15 cellular contexts compared by ENCODE assay signal in the genomic region with DNA sequence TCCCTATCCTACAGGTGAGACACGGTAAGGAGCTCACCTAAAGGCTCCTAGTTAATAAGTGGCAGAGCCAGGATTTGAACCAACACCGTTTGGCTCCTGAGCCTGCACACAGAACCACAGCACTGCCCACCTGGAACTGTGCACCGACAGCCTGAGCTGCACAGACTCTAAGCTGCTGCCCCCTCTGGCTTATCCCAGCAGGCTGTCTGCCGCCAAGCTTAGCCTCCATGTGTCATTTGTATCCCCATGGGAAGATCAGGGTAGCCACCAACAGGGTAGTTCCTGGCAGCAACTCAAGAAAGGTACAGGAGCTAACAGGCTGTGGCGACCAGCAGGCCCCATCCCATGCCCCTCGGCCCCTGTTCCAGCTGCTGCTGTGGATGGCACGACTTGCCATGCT.
"Had no signal": no experiment of that assay in that cellular context is flagged by ENCODE, and none has a peak within 500 bp of the region (broad histone marks: within the 10 kb centered on the region; RNA-seq: fewer than 3 reads in every experiment).

No MANE protein-coding gene starts in this region.

- H3K27me3 ChIP-seq: adrenal gland, foreskin keratinocyte, tibial artery, vagina had no signal

- H3K27ac Mint-ChIP-seq: activated CD4-positive, alpha-beta memory T cell treated with anti-CD3 and anti-CD28 coated beads, Interleukin-2, amount 10 ng/mL, durations not matched to agents 7 days and 5 days; immature natural killer cell; mesothelial cell of epicardium; T-helper 17 cell had no signal

- H3K4me1 Mint-ChIP-seq: T-helper 17 cell had no signal

- H3K27me3 Mint-ChIP-seq: activated CD4-positive, alpha-beta memory T cell treated with anti-CD3 and anti-CD28 coated beads, Interleukin-2, amount 10 ng/mL, durations not matched to agents 7 days and 5 days had no signal

- H3K9me3 Mint-ChIP-seq: activated T-cell treated with anti-CD3 and anti-CD28 coated beads, Interleukin-2, amount 50 U/mL, for 4 hours; mesothelial cell of epicardium had no signal

- DNase-seq: activated CD4-positive, alpha-beta memory T cell treated with anti-CD3 and anti-CD28 coated beads, Interleukin-2, amount 10 ng/mL, durations not matched to agents 7 days and 5 days; activated CD4-positive, alpha-beta T cell treated with anti-CD3 and anti-CD28 coated beads for 4 hours; activated effector memory CD4-positive, alpha-beta T cell treated with Interleukin-2 at 50 U/mL for 16 hours; activated naive CD4-positive, alpha-beta T cell treated with anti-CD3 and anti-CD28 coated beads, Interleukin-2, amount 50 U/mL, for 16 hours; activated T-cell treated with anti-CD3 and anti-CD28 coated beads, Interleukin-2, amount 50 U/mL, for 4 hours; adrenal gland; caudate nucleus; foreskin keratinocyte; immature natural killer cell; lower lobe of right lung; T-helper 17 cell; tibial artery had no signal

- H3K9me3 ChIP-seq: adrenal gland, lower lobe of right lung, tibial artery, vagina had no signal

- H3K27ac ChIP-seq: adrenal gland, foreskin keratinocyte, tibial artery, vagina had no signal

- H3K4me3 ChIP-seq: adrenal gland, lower lobe of right lung, tibial artery, vagina had no signal

- ATAC-seq: activated T-cell treated with anti-CD3 and anti-CD28 coated beads, Interleukin-2, amount 50 U/mL, for 4 hours; foreskin keratinocyte; lower lobe of right lung; sciatic nerve; T-helper 17 cell had no signal

- H3K36me3 Mint-ChIP-seq: immature natural killer cell, mesothelial cell of epicardium had no signal

- H3K4me3 Mint-ChIP-seq: activated CD4-positive, alpha-beta memory T cell treated with anti-CD3 and anti-CD28 coated beads, Interleukin-2, amount 10 ng/mL, durations not matched to agents 7 days and 5 days; activated T-cell treated with anti-CD3 and anti-CD28 coated beads, Interleukin-2, amount 50 U/mL, for 4 hours; immature natural killer cell; mesothelial cell of epicardium; T-helper 17 cell had no signal

- H3K36me3 ChIP-seq: adrenal gland, lower lobe of right lung, tibial artery, vagina had no signal
